28 cellular contexts compared by ENCODE assay signal in the genomic region with DNA sequence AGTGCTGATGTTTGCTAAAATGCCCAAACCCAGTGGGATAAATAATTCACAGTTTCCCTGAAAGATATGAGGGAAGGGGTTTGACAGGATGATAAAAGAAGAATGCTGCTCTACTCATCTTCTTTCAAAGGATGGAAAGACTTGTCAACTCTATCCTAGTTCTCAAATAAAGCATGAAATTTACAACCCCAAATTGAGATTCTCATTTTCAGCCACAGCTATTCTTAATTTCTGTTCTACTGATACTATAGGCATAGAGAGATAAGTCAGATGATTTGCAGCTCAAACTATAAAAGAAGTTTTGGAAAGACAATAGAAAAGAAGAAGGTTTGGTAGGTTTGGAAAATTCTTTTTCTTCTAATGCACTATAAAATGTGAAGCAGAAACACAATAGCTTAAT.
DNase-seq lines count a peak whose midpoint lies in the region; ATAC-seq and TF ChIP-seq lines count a peak whose summit lies in the region.
"Had no signal": no experiment of that assay in that cellular context is flagged by ENCODE, and none has a peak within 500 bp of the region (broad histone marks: within the 10 kb centered on the region; RNA-seq: fewer than 3 reads in every experiment).

No MANE protein-coding gene starts in this region.

- H3K9me3 ChIP-seq in ascending aorta = no peaks in the 10 kb centered on the region
- H3K9me3 ChIP-seq: left ventricle myocardium inferior, MG63, right lobe of liver, SJCRH30, vagina had no signal

- no peak overlapping the region for H3K27ac ChIP-seq in ascending aorta
- H3K27ac ChIP-seq: brain microvascular endothelial cell, left ventricle myocardium inferior, parathyroid adenoma, right lobe of liver, SJCRH30, vagina, VCaP had no signal

- H3K9me3 Mint-ChIP-seq in type B pancreatic cell = no peaks in the 10 kb centered on the region
- H3K9me3 Mint-ChIP-seq: activated CD4-positive, alpha-beta T cell treated with anti-CD3 and anti-CD28 coated beads, Interleukin-2, amount 10 ng/mL, durations not matched to agents 7 days and 5 days; activated T-helper 2 cell treated with anti-CD3 and anti-CD28 coated beads, Interferon-gamma antibody, Interleukin-2, Interleukin-4, amounts not matched to agents 10 μg/mL and 5 μg/mL and 100 μg/mL, durations not matched to agents 14 hours and 24 hours and 36 hours; dendritic cell treated with granulocyte-macrophage colony-stimulating factor and Interleukin-4, amounts not matched to agents 40 ng/mL and 50 ng/mL, for 4 days; nephron progenitor cell had no signal

- no peaks in the 10 kb centered on the region for H3K27me3 ChIP-seq in ascending aorta
- H3K27me3 ChIP-seq: brain microvascular endothelial cell, MG63, right lobe of liver, SJCRH30, vagina had no signal

- no peaks in the 10 kb centered on the region for H3K36me3 ChIP-seq in ascending aorta
- H3K36me3 ChIP-seq: brain microvascular endothelial cell, left ventricle myocardium inferior, MG63, right lobe of liver, SJCRH30, vagina had no signal

- H3K4me3 Mint-ChIP-seq in type B pancreatic cell = no peak overlapping the region
- H3K4me3 Mint-ChIP-seq: activated CD4-positive, alpha-beta T cell treated with anti-CD3 and anti-CD28 coated beads, Interleukin-2, amount 10 ng/mL, durations not matched to agents 7 days and 5 days; B cell; dendritic cell treated with granulocyte-macrophage colony-stimulating factor and Interleukin-4, amounts not matched to agents 40 ng/mL and 50 ng/mL, for 4 days; IgD-negative memory B cell; immature natural killer cell; nephron progenitor cell; T-helper 17 cell had no signal

- peaks cover 19% of the 10 kb centered on the region for H3K27me3 Mint-ChIP-seq in type B pancreatic cell
- H3K27me3 Mint-ChIP-seq: B cell, IgD-negative memory B cell, T-helper 17 cell had no signal

- ATAC-seq in GM18502 (IDR thresholded peaks at IDR 0.05; ENCODE audit: poor library complexity, unreplicated experiment) = peak; percentile 29
- ATAC-seq in GM21360 (IDR thresholded peaks at IDR 0.05; ENCODE audit: unreplicated experiment) = peak; percentile 46
- peak; percentile 37 for ATAC-seq in HG02623 (IDR thresholded peaks at IDR 0.05; ENCODE audit: unreplicated experiment)
- ATAC-seq in HG03442 (IDR thresholded peaks at IDR 0.05; ENCODE audit: unreplicated experiment) = peak; percentile 33
- no peak for ATAC-seq in GM19035 (IDR thresholded peaks at IDR 0.05; ENCODE audit: unreplicated experiment)
- ATAC-seq: Panc1, right lobe of liver, T-helper 17 cell had no signal

- no peak overlapping the region for H3K27ac Mint-ChIP-seq in type B pancreatic cell
- H3K27ac Mint-ChIP-seq: activated CD4-positive, alpha-beta T cell treated with anti-CD3 and anti-CD28 coated beads, Interleukin-2, amount 10 ng/mL, durations not matched to agents 7 days and 5 days; activated T-helper 2 cell treated with anti-CD3 and anti-CD28 coated beads, Interferon-gamma antibody, Interleukin-2, Interleukin-4, amounts not matched to agents 10 μg/mL and 5 μg/mL and 100 μg/mL, durations not matched to agents 14 hours and 24 hours and 36 hours; dendritic cell treated with granulocyte-macrophage colony-stimulating factor and Interleukin-4, amounts not matched to agents 40 ng/mL and 50 ng/mL, for 4 days; IgD-negative memory B cell; immature natural killer cell; nephron progenitor cell; T-helper 17 cell had no signal

- DNase-seq in ascending aorta (ENCODE audit: low spot score in 2 of 2) = no peak
- no peak for DNase-seq in GM10266 (ENCODE audit: extremely low spot score)
- DNase-seq in type B pancreatic cell (ENCODE audit: extremely low spot score, unreplicated experiment) = no peak
- DNase-seq: activated CD4-positive, alpha-beta T cell treated with anti-CD3 and anti-CD28 coated beads, Interleukin-2, amount 10 ng/mL, durations not matched to agents 7 days and 5 days; brain microvascular endothelial cell; COR-L47; DND-41; immature natural killer cell; left ventricle myocardium inferior; MG63; NCI-H2227 treated with DMSO at 0.1 percent for 48 hours; nephron progenitor cell; right lobe of liver; SJCRH30; T-helper 17 cell had no signal

- H3K4me1 Mint-ChIP-seq in type B pancreatic cell (ENCODE audit: unreplicated experiment) = peaks cover 41% of the 10 kb centered on the region
- H3K4me1 Mint-ChIP-seq: activated CD4-positive, alpha-beta T cell treated with anti-CD3 and anti-CD28 coated beads, Interleukin-2, amount 10 ng/mL, durations not matched to agents 7 days and 5 days; immature natural killer cell; T-helper 17 cell had no signal

- TF ChIP-seq CTCF in ascending aorta (IDR thresholded peaks at IDR 0.05) (no peak), GM10266 (IDR thresholded peaks at IDR 0.05; ENCODE audit: control insufficient read depth, insufficient read depth, low read depth, missing control alignments) (no peak), type B pancreatic cell (conservative IDR thresholded peaks at IDR 0.05) (no peak)

- H3K4me3 ChIP-seq in ascending aorta = no peak overlapping the region
- H3K4me3 ChIP-seq: left ventricle myocardium inferior, MG63, right lobe of liver, SJCRH30, vagina had no signal

- intact Hi-C loops in ascending aorta (cut with DNase I) = no loop called here

- H3K4me1 ChIP-seq in ascending aorta = peaks cover 0 to 3% of the 10 kb centered on the region in 2 donors
- H3K4me1 ChIP-seq: right lobe of liver had no signal

- H3K36me3 Mint-ChIP-seq in type B pancreatic cell = no peaks in the 10 kb centered on the region
- H3K36me3 Mint-ChIP-seq: IgD-negative memory B cell had no signal
